2 cellular contexts compared by ENCODE assay signal in genomic region chr16:72876221-72876620, GRCh38.
TF ChIP-seq lines count a peak whose summit lies in the region.

No MANE protein-coding gene starts in this region.

TF ChIP-seq in HepG2, 621 proteins besides CTCF, POLR2A, EP300 and RAD21 (continued from another document):
- no peak for TF ChIP-seq HMGXB3 (CRISPR knock-in tag; IDR thresholded peaks at IDR 0.05; ENCODE audit: borderline replicate concordance)

TF ChIP-seq in GM23338, 12 proteins besides CTCF, POLR2A, EP300 and RAD21 (continued from another document):
- TF ChIP-seq ZNF462 (CRISPR knock-in tag; IDR thresholded peaks at IDR 0.05) (no peak), POLR2AphosphoS5 (IDR thresholded peaks at IDR 0.05; ENCODE audit: low read depth) (no peak)
